In the genomic region with DNA sequence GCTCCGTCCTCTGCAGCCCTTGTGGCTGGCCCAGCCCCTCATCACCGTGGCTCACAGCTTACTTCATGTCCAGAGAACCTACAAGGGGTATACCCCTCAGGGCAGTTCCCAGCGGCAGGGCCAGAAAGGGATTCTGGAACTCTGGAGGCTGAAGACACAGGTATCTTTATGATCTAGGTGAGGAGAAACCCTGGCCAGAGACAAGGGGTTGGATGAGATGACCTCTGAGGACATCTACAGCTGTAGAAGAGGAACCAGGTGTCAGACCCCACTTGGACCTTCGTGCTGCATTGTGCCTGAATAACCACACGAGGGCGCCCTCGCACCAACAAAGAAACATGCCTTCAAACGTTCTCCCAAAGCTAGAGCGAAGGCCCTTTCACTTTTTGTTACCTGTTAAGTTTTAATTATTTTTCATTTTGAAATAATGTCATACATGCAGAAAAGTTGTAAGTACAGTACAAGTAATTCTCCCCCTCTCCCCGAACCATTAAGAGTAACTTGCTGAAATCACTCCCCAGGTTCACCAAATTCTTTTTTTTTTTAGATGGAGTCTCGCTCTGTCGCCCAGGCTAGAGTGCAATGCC, we compare ENCODE assay signal across 1 cellular context.
TF ChIP-seq lines count a peak whose summit lies in the region.

No MANE protein-coding gene starts in this region.

TF ChIP-seq in GM12878, 131 proteins besides CTCF, POLR2A, EP300 and RAD21 (continued from another document):
- TF ChIP-seq, protein P1, sequence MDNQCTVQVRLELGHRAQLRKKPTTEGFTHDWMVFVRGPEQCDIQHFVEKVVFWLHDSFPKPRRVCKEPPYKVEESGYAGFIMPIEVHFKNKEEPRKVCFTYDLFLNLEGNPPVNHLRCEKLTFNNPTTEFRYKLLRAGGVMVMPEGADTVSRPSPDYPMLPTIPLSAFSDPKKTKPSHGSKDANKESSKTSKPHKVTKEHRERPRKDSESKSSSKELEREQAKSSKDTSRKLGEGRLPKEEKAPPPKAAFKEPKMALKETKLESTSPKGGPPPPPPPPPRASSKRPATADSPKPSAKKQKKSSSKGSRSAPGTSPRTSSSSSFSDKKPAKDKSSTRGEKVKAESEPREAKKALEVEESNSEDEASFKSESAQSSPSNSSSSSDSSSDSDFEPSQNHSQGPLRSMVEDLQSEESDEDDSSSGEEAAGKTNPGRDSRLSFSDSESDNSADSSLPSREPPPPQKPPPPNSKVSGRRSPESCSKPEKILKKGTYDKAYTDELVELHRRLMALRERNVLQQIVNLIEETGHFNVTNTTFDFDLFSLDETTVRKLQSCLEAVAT (IDR thresholded peaks at IDR 0.05), result no peak
- no peak for TF ChIP-seq MYB (IDR thresholded peaks at IDR 0.05; ENCODE audit: borderline replicate concordance, low read depth, low read length)
- no peak for TF ChIP-seq POLR2AphosphoS5 (IDR thresholded peaks at IDR 0.05; ENCODE audit: low read length)
- TF ChIP-seq NR2F1 (conservative IDR thresholded peaks at IDR 0.05), result 0 out of 2 replicates have a peak, but pooled peaks have one; percentile 47
- TF ChIP-seq, protein P2, sequence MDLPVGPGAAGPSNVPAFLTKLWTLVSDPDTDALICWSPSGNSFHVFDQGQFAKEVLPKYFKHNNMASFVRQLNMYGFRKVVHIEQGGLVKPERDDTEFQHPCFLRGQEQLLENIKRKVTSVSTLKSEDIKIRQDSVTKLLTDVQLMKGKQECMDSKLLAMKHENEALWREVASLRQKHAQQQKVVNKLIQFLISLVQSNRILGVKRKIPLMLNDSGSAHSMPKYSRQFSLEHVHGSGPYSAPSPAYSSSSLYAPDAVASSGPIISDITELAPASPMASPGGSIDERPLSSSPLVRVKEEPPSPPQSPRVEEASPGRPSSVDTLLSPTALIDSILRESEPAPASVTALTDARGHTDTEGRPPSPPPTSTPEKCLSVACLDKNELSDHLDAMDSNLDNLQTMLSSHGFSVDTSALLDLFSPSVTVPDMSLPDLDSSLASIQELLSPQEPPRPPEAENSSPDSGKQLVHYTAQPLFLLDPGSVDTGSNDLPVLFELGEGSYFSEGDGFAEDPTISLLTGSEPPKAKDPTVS (IDR thresholded peaks at IDR 0.05; ENCODE audit: low read depth, low read length), result no peak
- TF ChIP-seq, protein P3, sequence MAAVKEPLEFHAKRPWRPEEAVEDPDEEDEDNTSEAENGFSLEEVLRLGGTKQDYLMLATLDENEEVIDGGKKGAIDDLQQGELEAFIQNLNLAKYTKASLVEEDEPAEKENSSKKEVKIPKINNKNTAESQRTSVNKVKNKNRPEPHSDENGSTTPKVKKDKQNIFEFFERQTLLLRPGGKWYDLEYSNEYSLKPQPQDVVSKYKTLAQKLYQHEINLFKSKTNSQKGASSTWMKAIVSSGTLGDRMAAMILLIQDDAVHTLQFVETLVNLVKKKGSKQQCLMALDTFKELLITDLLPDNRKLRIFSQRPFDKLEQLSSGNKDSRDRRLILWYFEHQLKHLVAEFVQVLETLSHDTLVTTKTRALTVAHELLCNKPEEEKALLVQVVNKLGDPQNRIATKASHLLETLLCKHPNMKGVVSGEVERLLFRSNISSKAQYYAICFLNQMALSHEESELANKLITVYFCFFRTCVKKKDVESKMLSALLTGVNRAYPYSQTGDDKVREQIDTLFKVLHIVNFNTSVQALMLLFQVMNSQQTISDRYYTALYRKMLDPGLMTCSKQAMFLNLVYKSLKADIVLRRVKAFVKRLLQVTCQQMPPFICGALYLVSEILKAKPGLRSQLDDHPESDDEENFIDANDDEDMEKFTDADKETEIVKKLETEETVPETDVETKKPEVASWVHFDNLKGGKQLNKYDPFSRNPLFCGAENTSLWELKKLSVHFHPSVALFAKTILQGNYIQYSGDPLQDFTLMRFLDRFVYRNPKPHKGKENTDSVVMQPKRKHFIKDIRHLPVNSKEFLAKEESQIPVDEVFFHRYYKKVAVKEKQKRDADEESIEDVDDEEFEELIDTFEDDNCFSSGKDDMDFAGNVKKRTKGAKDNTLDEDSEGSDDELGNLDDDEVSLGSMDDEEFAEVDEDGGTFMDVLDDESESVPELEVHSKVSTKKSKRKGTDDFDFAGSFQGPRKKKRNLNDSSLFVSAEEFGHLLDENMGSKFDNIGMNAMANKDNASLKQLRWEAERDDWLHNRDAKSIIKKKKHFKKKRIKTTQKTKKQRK (IDR thresholded peaks at IDR 0.05; ENCODE audit: low read depth, low read length), result no peak
- 0 out of 2 replicates have a peak, but pooled peaks have one; percentile 13 for TF ChIP-seq IRF4 (IDR thresholded peaks at IDR 0.05; ENCODE audit: low read depth, low read length)
- TF ChIP-seq JUNB (IDR thresholded peaks at IDR 0.05), result no peak
- TF ChIP-seq POU2F2 (IDR thresholded peaks at IDR 0.05; ENCODE audit: borderline replicate concordance, low read depth, low read length), result 0 out of 3 replicates have a peak, but pooled peaks have one; percentile 53
- TF ChIP-seq CHD4 (IDR thresholded peaks at IDR 0.05), result no peak
- peak; percentile 73 for TF ChIP-seq YY1 (IDR thresholded peaks at IDR 0.05; ENCODE audit: low read depth, low read length)
- TF ChIP-seq NBN (IDR thresholded peaks at IDR 0.05), result 0 out of 2 replicates have a peak, but pooled peaks have one; percentile 21
- TF ChIP-seq, protein P4, sequence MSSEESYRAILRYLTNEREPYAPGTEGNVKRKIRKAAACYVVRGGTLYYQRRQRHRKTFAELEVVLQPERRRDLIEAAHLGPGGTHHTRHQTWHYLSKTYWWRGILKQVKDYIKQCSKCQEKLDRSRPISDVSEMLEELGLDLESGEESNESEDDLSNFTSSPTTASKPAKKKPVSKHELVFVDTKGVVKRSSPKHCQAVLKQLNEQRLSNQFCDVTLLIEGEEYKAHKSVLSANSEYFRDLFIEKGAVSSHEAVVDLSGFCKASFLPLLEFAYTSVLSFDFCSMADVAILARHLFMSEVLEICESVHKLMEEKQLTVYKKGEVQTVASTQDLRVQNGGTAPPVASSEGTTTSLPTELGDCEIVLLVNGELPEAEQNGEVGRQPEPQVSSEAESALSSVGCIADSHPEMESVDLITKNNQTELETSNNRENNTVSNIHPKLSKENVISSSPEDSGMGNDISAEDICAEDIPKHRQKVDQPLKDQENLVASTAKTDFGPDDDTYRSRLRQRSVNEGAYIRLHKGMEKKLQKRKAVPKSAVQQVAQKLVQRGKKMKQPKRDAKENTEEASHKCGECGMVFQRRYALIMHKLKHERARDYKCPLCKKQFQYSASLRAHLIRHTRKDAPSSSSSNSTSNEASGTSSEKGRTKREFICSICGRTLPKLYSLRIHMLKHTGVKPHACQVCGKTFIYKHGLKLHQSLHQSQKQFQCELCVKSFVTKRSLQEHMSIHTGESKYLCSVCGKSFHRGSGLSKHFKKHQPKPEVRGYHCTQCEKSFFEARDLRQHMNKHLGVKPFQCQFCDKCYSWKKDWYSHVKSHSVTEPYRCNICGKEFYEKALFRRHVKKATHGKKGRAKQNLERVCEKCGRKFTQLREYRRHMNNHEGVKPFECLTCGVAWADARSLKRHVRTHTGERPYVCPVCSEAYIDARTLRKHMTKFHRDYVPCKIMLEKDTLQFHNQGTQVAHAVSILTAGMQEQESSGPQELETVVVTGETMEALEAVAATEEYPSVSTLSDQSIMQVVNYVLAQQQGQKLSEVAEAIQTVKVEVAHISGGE (CRISPR knock-in tag; IDR thresholded peaks at IDR 0.05), result no peak
- TF ChIP-seq ZNF207 (IDR thresholded peaks at IDR 0.05; ENCODE audit: borderline replicate concordance), result peak; percentile 22; the same call in 1 of the 2 replicates
- TF ChIP-seq NFXL1 (IDR thresholded peaks at IDR 0.05; ENCODE audit: borderline replicate concordance), result no peak
- no peak for TF ChIP-seq RAD51 (IDR thresholded peaks at IDR 0.05)
